In the genomic region with DNA sequence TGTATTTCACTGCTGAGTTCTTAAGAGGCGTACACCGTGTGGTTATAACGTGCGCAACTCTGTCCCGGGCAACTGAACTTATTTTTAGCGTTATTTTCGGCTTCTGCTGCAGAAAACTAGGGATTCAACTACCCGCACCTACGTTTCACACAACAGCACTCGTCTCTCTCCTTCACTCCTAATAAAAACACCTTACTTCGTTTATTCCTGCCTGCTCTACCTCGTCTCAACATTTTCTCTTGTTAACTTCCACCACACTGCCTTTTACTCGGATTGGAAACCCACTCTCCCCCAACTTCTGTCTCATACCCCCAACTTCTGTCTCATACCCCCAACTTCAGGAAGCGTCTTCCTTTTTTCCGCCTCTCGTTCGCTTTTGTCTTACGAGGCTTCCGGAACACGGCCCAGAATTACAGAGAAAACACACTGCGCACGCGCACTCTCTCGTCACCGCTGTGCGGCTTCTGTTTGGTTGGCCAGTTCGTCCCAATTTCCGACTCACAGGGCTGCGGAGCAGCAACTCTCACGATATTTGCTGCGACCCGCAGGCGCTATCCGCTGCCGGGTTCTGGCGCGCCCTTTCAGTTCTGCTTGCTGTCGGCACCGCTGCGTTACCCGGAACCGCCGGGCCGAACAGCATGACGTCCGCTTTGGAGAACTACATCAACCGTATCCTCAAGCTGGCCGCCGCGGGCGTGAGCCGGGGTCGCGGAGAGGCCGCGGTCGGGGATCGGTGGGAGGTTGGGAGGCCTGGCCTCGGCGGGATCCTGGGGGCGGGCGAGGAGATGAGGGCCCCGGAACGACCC, we compare ENCODE assay signal across 1 cellular context.
TF ChIP-seq lines count a peak whose summit lies in the region.

A gene (plus strand): TSS at position 579 of the 806 bp plus-strand sequence. CDS start 60 bp downstream, at position 639.

TF ChIP-seq in GM23338, 12 proteins besides CTCF, POLR2A, EP300 and RAD21 (continued from another document):
- TF ChIP-seq POLR2AphosphoS5 (IDR thresholded peaks at IDR 0.05; ENCODE audit: low read depth) = peak; percentile 90
- TF ChIP-seq, protein P1, sequence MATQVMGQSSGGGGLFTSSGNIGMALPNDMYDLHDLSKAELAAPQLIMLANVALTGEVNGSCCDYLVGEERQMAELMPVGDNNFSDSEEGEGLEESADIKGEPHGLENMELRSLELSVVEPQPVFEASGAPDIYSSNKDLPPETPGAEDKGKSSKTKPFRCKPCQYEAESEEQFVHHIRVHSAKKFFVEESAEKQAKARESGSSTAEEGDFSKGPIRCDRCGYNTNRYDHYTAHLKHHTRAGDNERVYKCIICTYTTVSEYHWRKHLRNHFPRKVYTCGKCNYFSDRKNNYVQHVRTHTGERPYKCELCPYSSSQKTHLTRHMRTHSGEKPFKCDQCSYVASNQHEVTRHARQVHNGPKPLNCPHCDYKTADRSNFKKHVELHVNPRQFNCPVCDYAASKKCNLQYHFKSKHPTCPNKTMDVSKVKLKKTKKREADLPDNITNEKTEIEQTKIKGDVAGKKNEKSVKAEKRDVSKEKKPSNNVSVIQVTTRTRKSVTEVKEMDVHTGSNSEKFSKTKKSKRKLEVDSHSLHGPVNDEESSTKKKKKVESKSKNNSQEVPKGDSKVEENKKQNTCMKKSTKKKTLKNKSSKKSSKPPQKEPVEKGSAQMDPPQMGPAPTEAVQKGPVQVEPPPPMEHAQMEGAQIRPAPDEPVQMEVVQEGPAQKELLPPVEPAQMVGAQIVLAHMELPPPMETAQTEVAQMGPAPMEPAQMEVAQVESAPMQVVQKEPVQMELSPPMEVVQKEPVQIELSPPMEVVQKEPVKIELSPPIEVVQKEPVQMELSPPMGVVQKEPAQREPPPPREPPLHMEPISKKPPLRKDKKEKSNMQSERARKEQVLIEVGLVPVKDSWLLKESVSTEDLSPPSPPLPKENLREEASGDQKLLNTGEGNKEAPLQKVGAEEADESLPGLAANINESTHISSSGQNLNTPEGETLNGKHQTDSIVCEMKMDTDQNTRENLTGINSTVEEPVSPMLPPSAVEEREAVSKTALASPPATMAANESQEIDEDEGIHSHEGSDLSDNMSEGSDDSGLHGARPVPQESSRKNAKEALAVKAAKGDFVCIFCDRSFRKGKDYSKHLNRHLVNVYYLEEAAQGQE (IDR thresholded peaks at IDR 0.05; ENCODE audit: unreplicated experiment) = peak; percentile 40
